Comparison of ENCODE assay signal across 20 cellular contexts in genomic region chr2:77054938-77055337, GRCh38.
A peak's percentile ranks its signal among the peaks of the same experiment; 100 is the strongest.
DNase-seq lines count a peak whose midpoint lies in the region; ATAC-seq and TF ChIP-seq lines count a peak whose summit lies in the region.
"Had no signal": no experiment of that assay in that cellular context is flagged by ENCODE, and none has a peak within 500 bp of the region (broad histone marks: within the 10 kb centered on the region; RNA-seq: fewer than 3 reads in every experiment).

No MANE protein-coding gene starts in this region.

- H3K79me2 ChIP-seq in SK-N-SH (ENCODE audit: insufficient read depth) (no peaks in the 10 kb centered on the region), hepatocyte (no peaks in the 10 kb centered on the region)

- H3K9me2 ChIP-seq in SK-N-SH (no peaks in the 10 kb centered on the region), hepatocyte (replicated peaks; ENCODE audit: insufficient read depth) (no peaks in the 10 kb centered on the region)

- no TSS peak for BruUV-seq in MCF 10A (replicated peaks; lab: Mats Ljungman, UMichigan)

- no peak for TF ChIP-seq EP300 in SK-N-SH (IDR thresholded peaks at IDR 0.05; ENCODE audit: borderline replicate concordance in 1 of 2, low read depth in 1 of 2, low read length in 1 of 2)

- CTCF ChIA-PET in MCF 10A (lab: Yijun Ruan, JAX) (no interaction called here), SK-N-SH (lab: Yijun Ruan, JAX) (interaction anchor here (0.7 kb wide), 1 partner anchor 1650 kb away, joined by 3 read pairs; no protein-coding TSS in a partner anchor)

- H3K9ac ChIP-seq in SK-N-SH, result no peak overlapping the region

- H3K9me3 Mint-ChIP-seq in MCF 10A (ENCODE audit: unreplicated experiment), result no peaks in the 10 kb centered on the region
- peaks cover 10% of the 10 kb centered on the region for H3K9me3 Mint-ChIP-seq in activated T-cell treated with anti-CD3 and anti-CD28 coated beads, Interleukin-2, amount 50 U/mL, for 4 hours
- H3K9me3 Mint-ChIP-seq: activated naive CD4-positive, alpha-beta T cell treated with anti-CD3 and anti-CD28 coated beads, Interleukin-2, amount 50 U/mL, for 72 hours had no signal

- TF ChIP-seq CTCF in MCF 10A (IDR thresholded peaks at IDR 0.05; ENCODE audit: unreplicated experiment) (no peak), breast epithelium (IDR thresholded peaks at IDR 0.05) (no peak), SK-N-SH (IDR thresholded peaks at IDR 0.05) (no peak), hepatocyte (IDR thresholded peaks at IDR 0.05; ENCODE audit: poor library complexity) (no peak)

- H3K4me1 ChIP-seq in breast epithelium (no peaks in the 10 kb centered on the region), SK-N-SH (ENCODE audit: control insufficient read depth in 1 of 2, insufficient read depth in 2 of 2, low read depth in 1 of 2, low read length in 1 of 2) (no peaks in the 10 kb centered on the region; a peak in 2 of 4 replicates), hepatocyte (ENCODE audit: insufficient read depth) (no peaks in the 10 kb centered on the region)

- H3K4me3 ChIP-seq in breast epithelium (no peak overlapping the region), SK-N-SH (ENCODE audit: low read depth in 2 of 2, low read length in 1 of 2) (no peak overlapping the region), hepatocyte (no peak overlapping the region)
- H3K4me3 ChIP-seq: SK-N-MC had no signal

- H3K9me3 ChIP-seq in breast epithelium, result no peaks in the 10 kb centered on the region
- H3K9me3 ChIP-seq in SK-N-SH, result no peaks in the 10 kb centered on the region
- no peaks in the 10 kb centered on the region for H3K9me3 ChIP-seq in hepatocyte (ENCODE audit: low read depth)

- H3K27ac ChIP-seq in breast epithelium (no peak overlapping the region), SK-N-SH (ENCODE audit: low read depth in 2 of 2, low read length in 1 of 2) (no peak overlapping the region; a peak in 1 of 4 replicates), hepatocyte (no peak overlapping the region)
- H3K27ac ChIP-seq: 22Rv1, C4-2B, SK-N-MC had no signal

- no peak for TF ChIP-seq RAD21 in SK-N-SH (IDR thresholded peaks at IDR 0.05; ENCODE audit: low read length)

- H3K36me3 ChIP-seq in breast epithelium (no peaks in the 10 kb centered on the region), SK-N-SH (replicated peaks in 1 of 2; ENCODE audit: control insufficient read depth in 1 of 2, insufficient read depth in 2 of 2, low read length in 1 of 2) (no peaks in the 10 kb centered on the region), hepatocyte (replicated peaks; ENCODE audit: insufficient read depth, low read depth) (no peaks in the 10 kb centered on the region)

- no peak for TF ChIP-seq POLR2A in breast epithelium (IDR thresholded peaks at IDR 0.05)

- DNase-seq in MCF 10A (ENCODE audit: unreplicated experiment) (peak; percentile 13), breast epithelium (ENCODE audit: low spot score in 2 of 2) (no peak), SK-N-SH (no peak), hepatocyte (ENCODE audit: low spot score) (peak; percentile 29), renal cortical epithelial cell (ENCODE audit: low read depth) (peak; percentile 1), cerebellar nuclear complex (lab: John Stamatoyannopoulos, UW) (no peak)
- DNase-seq in activated naive CD4-positive, alpha-beta T cell treated with anti-CD3 and anti-CD28 coated beads, Interleukin-2, amount 50 U/mL, for 16 hours, result no peak
- no peak for DNase-seq in activated T-cell treated with anti-CD3 and anti-CD28 coated beads, Interleukin-2, amount 50 U/mL, for 4 hours
- DNase-seq: activated T-cell treated with anti-CD3 and anti-CD28 coated beads for 4 hours; DMS79; MV-4-11; NCI-H748 treated with DMSO at 0.1 percent for 48 hours; retina; stimulated activated naive CD4-positive, alpha-beta T cell treated with Interleukin-2 at 50 U/mL for 16 hours; trophoblast cell had no signal

- no peaks in the 10 kb centered on the region for H3F3A ChIP-seq in SK-N-SH (replicated peaks; ENCODE audit: insufficient read depth)

- H3K27me3 ChIP-seq in breast epithelium, result no peaks in the 10 kb centered on the region
- H3K27me3 ChIP-seq in SK-N-SH (ENCODE audit: insufficient read depth), result no peaks in the 10 kb centered on the region
- H3K27me3 ChIP-seq in hepatocyte, result no peaks in the 10 kb centered on the region

- POLR2A ChIA-PET in MCF 10A (lab: Yijun Ruan, JAX) (no interaction called here), SK-N-SH (lab: Yijun Ruan, JAX) (no interaction called here)

- H3K27me3 Mint-ChIP-seq in MCF 10A (ENCODE audit: insufficient read depth, unreplicated experiment), result peaks cover 25% of the 10 kb centered on the region
- H3K27me3 Mint-ChIP-seq in activated T-cell treated with anti-CD3 and anti-CD28 coated beads, Interleukin-2, amount 50 U/mL, for 4 hours (ENCODE audit: low read depth), result no peaks in the 10 kb centered on the region

- intact Hi-C loops in MCF 10A (cut with micrococcal nuclease) (no loop called here), breast epithelium (cut with DNase I; ENCODE audit: low total_unique reads) (no loop called here)

- H3K27ac Mint-ChIP-seq in MCF 10A (ENCODE audit: low read depth, unreplicated experiment), result no peak overlapping the region
- H3K27ac Mint-ChIP-seq: activated naive CD4-positive, alpha-beta T cell treated with anti-CD3 and anti-CD28 coated beads, Interleukin-2, amount 50 U/mL, for 72 hours had no signal

- no peaks in the 10 kb centered on the region for H3K36me3 Mint-ChIP-seq in MCF 10A (ENCODE audit: insufficient read depth, unreplicated experiment)
- no peaks in the 10 kb centered on the region for H3K36me3 Mint-ChIP-seq in activated T-cell treated with anti-CD3 and anti-CD28 coated beads, Interleukin-2, amount 50 U/mL, for 4 hours (ENCODE audit: insufficient read depth)
- H3K36me3 Mint-ChIP-seq: activated naive CD4-positive, alpha-beta T cell treated with anti-CD3 and anti-CD28 coated beads, Interleukin-2, amount 50 U/mL, for 72 hours had no signal

- H3K4me1 Mint-ChIP-seq in MCF 10A (ENCODE audit: insufficient read depth, unreplicated experiment), result no peaks in the 10 kb centered on the region
- no peaks in the 10 kb centered on the region for H3K4me1 Mint-ChIP-seq in activated T-cell treated with anti-CD3 and anti-CD28 coated beads, Interleukin-2, amount 50 U/mL, for 4 hours (ENCODE audit: low read depth)

- H4K20me1 ChIP-seq in SK-N-SH (ENCODE audit: insufficient read depth) (no peaks in the 10 kb centered on the region), hepatocyte (ENCODE audit: insufficient read depth, poor library complexity, severe bottlenecking) (no peaks in the 10 kb centered on the region)

- WGBS in SK-N-SH (ENCODE audit: low lambda C conversion rate), result 94% methylated on average over 2 of the region's 2 CpGs
- WGBS in hepatocyte (ENCODE audit: low lambda C conversion rate, missing lambda C conversion rate), result 65% methylated on average over 2 of the region's 2 CpGs

- no peak overlapping the region for H2AFZ ChIP-seq in SK-N-SH (ENCODE audit: low read depth)
- H2AFZ ChIP-seq in hepatocyte, result no peak overlapping the region

- H3K4me3 Mint-ChIP-seq in MCF 10A (ENCODE audit: unreplicated experiment), result no peak overlapping the region
- no peak overlapping the region for H3K4me3 Mint-ChIP-seq in activated T-cell treated with anti-CD3 and anti-CD28 coated beads, Interleukin-2, amount 50 U/mL, for 4 hours

- H3K4me2 ChIP-seq in SK-N-SH, result no peak overlapping the region
- H3K4me2 ChIP-seq in hepatocyte, result no peak overlapping the region

- no peak for ATAC-seq in activated T-cell treated with anti-CD3 and anti-CD28 coated beads, Interleukin-2, amount 50 U/mL, for 4 hours
- ATAC-seq: activated naive CD4-positive, alpha-beta T cell treated with anti-CD3 and anti-CD28 coated beads, Interleukin-2, amount 50 U/mL, for 72 hours; esophagus mucosa had no signal

TF ChIP-seq in SK-N-SH, 30 proteins besides CTCF, POLR2A, EP300 and RAD21:
- no peak for TF ChIP-seq CHD2 (IDR thresholded peaks at IDR 0.05; ENCODE audit: low read length, partially characterized antibody)
- no peak for TF ChIP-seq YY1 (IDR thresholded peaks at IDR 0.05; ENCODE audit: low read depth)
- no peak for TF ChIP-seq GATA2 (CRISPR knock-in tag; IDR thresholded peaks at IDR 0.05)
- TF ChIP-seq REST (IDR thresholded peaks at IDR 0.05; ENCODE audit: low read depth, low read length), result peak; percentile 81; the same call in 1 of the 2 replicates
- TF ChIP-seq, protein P1, sequence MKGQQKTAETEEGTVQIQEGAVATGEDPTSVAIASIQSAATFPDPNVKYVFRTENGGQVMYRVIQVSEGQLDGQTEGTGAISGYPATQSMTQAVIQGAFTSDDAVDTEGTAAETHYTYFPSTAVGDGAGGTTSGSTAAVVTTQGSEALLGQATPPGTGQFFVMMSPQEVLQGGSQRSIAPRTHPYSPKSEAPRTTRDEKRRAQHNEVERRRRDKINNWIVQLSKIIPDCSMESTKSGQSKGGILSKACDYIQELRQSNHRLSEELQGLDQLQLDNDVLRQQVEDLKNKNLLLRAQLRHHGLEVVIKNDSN (IDR thresholded peaks at IDR 0.05; ENCODE audit: borderline replicate concordance, low read depth), result no peak
- TF ChIP-seq JUND (IDR thresholded peaks at IDR 0.05), result no peak

Comparison
In these comparisons a context has a peak if more than half of its experiments do, and no peak if none do; other contexts are left out.
1. DNase-seq: peak in MCF 10A (single experiment), hepatocyte (single experiment) and renal cortical epithelial cell (single experiment); none in breast epithelium (0 of 2), SK-N-SH (single experiment), activated naive CD4-positive, alpha-beta T cell treated with anti-CD3 and anti-CD28 coated beads, Interleukin-2, amount 50 U/mL, for 16 hours (single experiment), activated T-cell treated with anti-CD3 and anti-CD28 coated beads, Interleukin-2, amount 50 U/mL, for 4 hours (single experiment) and cerebellar nuclear complex (0 of 2).